Comparison of ENCODE assay signal across 21 cellular contexts in genomic region chr12:54131641-54132280, GRCh38. TPM values are rescaled to one million over a fixed set of nuclear protein-coding genes. Genes with fewer than 3 reads are reported as not detected.
DNase-seq lines count a peak whose midpoint lies in the region; ATAC-seq and TF ChIP-seq lines count a peak whose summit lies in the region.
"Had no signal": no experiment of that assay in that cellular context is flagged by ENCODE, and none has a peak within 500 bp of the region (broad histone marks: within the 10 kb centered on the region; RNA-seq: fewer than 3 reads in every experiment).

No MANE protein-coding gene starts in this region.

- H3K9me3 Mint-ChIP-seq in nephron, result no peaks in the 10 kb centered on the region

- H3K4me3 Mint-ChIP-seq in nephron, result no peak overlapping the region
- H3K4me3 Mint-ChIP-seq: CD4-positive, alpha-beta memory T cell; GM23338 had no signal

- H3K27me3 ChIP-seq in esophagus squamous epithelium (peaks cover 0 to 13% (median 0%) of the 10 kb centered on the region in 4 donors), upper lobe of right lung (peaks cover 23% of the 10 kb centered on the region)
- H3K27me3 ChIP-seq: BE2C, MG63 had no signal

- H3K27ac ChIP-seq in esophagus squamous epithelium (peak overlapping the region in 3 of 4 donors; percentile 43 to 72 (median 52)), upper lobe of right lung (no peak overlapping the region)
- H3K27ac ChIP-seq: 22Rv1, KMS-11, RWPE1 had no signal

- H3K9me3 ChIP-seq in esophagus squamous epithelium, result no peaks in the 10 kb centered on the region
- no peaks in the 10 kb centered on the region for H3K9me3 ChIP-seq in upper lobe of right lung
- H3K9me3 ChIP-seq: BE2C, MG63 had no signal

- no peak for TF ChIP-seq POLR2A in esophagus squamous epithelium (IDR thresholded peaks at IDR 0.05)

- H3K4me1 Mint-ChIP-seq in nephron, result peaks cover 71% of the 10 kb centered on the region

- intact Hi-C loops in esophagus squamous epithelium (cut with DNase I) (no loop called here), upper lobe of right lung (cut with DNase I) (no loop called here)

- TF ChIP-seq CTCF in esophagus squamous epithelium (IDR thresholded peaks at IDR 0.05) (no peak), nephron (IDR thresholded peaks at IDR 0.05; ENCODE audit: unreplicated experiment in 3 of 3) (no peak), upper lobe of right lung (IDR thresholded peaks at IDR 0.05) (no peak)

- 25 to 39% methylated on average over 2 to 4 of the region's 9 CpGs for WGBS in esophagus squamous epithelium, 2 donors

- DNase-seq in DMS 273 (lab: John Stamatoyannopoulos, UW; ENCODE audit: unreplicated experiment) (peak; percentile 17), DMS 273 treated with DMSO at 0.1 percent for 48 hours (lab: John Stamatoyannopoulos, UW) (no peak), esophagus squamous epithelium (lab: John Stamatoyannopoulos, UW) (no peak), upper lobe of right lung (no peak), midbrain (lab: John Stamatoyannopoulos, UW) (no peak), HuH-7 (ENCODE audit: low spot score) (no peak)
- DNase-seq: BE2C; Calu3; CD4-positive, alpha-beta memory T cell; DMS79; MG63; NCI-H1092; NCI-H1694; NCI-H345; NK-92 treated with Interleukin-12 subunit alpha and Interleukin-12 subunit beta, amount 100 ng/mL, for 24 hours had no signal

- H3K4me1 ChIP-seq in esophagus squamous epithelium (peaks cover 0 to 65% (median 21%) of the 10 kb centered on the region in 3 donors), upper lobe of right lung (peaks cover 5% of the 10 kb centered on the region)
- H3K4me1 ChIP-seq: BE2C had no signal

- H3K27ac Mint-ChIP-seq in nephron, result peak overlapping the region; percentile 36 to 90 (median 52)
- H3K27ac Mint-ChIP-seq: CD4-positive, alpha-beta memory T cell; GM23338 had no signal

- H3K36me3 ChIP-seq in esophagus squamous epithelium, result peaks cover 0 to 6% (median 0%) of the 10 kb centered on the region in 3 donors
- no peaks in the 10 kb centered on the region for H3K36me3 ChIP-seq in upper lobe of right lung

- H3K4me3 ChIP-seq in esophagus squamous epithelium, result no peak overlapping the region
- H3K4me3 ChIP-seq in upper lobe of right lung, result no peak overlapping the region
- H3K4me3 ChIP-seq: GM23338, MG63 had no signal

- peaks cover 24% of the 10 kb centered on the region for H3K36me3 Mint-ChIP-seq in nephron (ENCODE audit: low read depth)

- ATAC-seq in upper lobe of right lung (no peak), GM18868 (IDR thresholded peaks at IDR 0.05; ENCODE audit: unreplicated experiment) (no peak)
- ATAC-seq: GM23338 had no signal

- H3K27me3 Mint-ChIP-seq in nephron (ENCODE audit: low read depth), result peaks cover 45% of the 10 kb centered on the region

RNA-seq across cellular contexts. Expression of gene SMUG1, which starts 57.0 kb away (rescaled TPM):
- total RNA-seq in esophagus squamous epithelium (10 to 100 TPM; 30.5 to 44.1 (median 38.7) TPM), upper lobe of right lung (22.7 TPM)
